10 cellular contexts compared by ENCODE assay signal in the genomic region with DNA sequence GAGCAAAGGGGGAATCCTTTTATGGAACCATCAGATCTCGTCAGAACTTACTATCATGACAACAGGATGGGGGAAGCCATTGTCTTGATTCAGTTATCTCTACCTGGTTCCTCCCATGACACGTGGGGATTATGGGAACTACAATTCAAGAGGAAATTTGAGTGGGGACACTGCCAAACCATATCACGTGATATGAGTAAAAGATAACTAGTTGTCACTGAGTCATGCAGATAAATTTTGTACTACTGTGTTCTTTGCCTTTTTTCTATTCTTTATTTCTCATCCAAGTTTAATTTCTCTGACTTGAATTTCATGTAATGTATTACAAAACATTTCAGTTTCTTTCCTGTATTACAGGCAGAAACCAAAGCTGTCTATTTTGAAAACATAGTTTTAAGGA.
"Had no signal": no experiment of that assay in that cellular context is flagged by ENCODE, and none has a peak within 500 bp of the region (broad histone marks: within the 10 kb centered on the region; RNA-seq: fewer than 3 reads in every experiment).

No MANE protein-coding gene starts in this region.

- H2AFZ ChIP-seq: GM23248 had no signal

- H3K4me2 ChIP-seq: KMS-11 had no signal

- H3K36me3 ChIP-seq: HAP-1 had no signal

- H3K9ac ChIP-seq: GM23248, KMS-11 had no signal

- DNase-seq: GM23248, GOT3, H7, HFFc6, IMR-90, KBM-7 had no signal

- H3K9me3 ChIP-seq: HAP-1 had no signal

- H3K4me3 ChIP-seq: GM23248, HAP-1 had no signal

- ATAC-seq: HCT116 had no signal

- H3K27ac ChIP-seq: GM23248, HL-60, KMS-11 had no signal

- H3K4me1 ChIP-seq: HAP-1 had no signal
